12 cellular contexts compared by ENCODE assay signal in the genomic region with DNA sequence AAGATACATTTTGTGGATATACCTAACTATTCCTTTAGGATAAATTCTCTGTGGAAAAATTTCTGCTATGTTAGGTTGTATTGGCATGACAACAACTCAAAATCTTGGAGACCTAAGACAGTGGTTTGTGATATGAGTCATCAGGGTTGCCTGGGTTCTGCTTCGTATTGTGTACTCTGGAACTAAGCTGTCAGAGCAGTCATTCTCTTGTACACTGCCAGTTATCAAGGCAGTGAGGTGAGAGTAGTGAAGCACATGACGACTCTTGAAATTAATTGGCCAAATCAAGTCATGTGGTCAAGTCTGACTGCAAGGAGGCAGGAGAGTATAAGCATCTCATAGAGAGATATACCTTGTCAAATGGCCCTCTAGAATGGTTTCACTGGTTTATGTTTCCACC.
A peak's percentile ranks its signal among the peaks of the same experiment; 100 is the strongest.
DNase-seq lines count a peak whose midpoint lies in the region; ATAC-seq and TF ChIP-seq lines count a peak whose summit lies in the region.
"Had no signal": no experiment of that assay in that cellular context is flagged by ENCODE, and none has a peak within 500 bp of the region (broad histone marks: within the 10 kb centered on the region; RNA-seq: fewer than 3 reads in every experiment).

No MANE protein-coding gene starts in this region.

- H3K27ac ChIP-seq in hepatocyte: no peak overlapping the region
- H3K27ac ChIP-seq: vagina had no signal

- no peaks in the 10 kb centered on the region for H4K20me1 ChIP-seq in hepatocyte (ENCODE audit: insufficient read depth, poor library complexity, severe bottlenecking)

- H3K4me2 ChIP-seq in hepatocyte: no peak overlapping the region

- H3K79me2 ChIP-seq in hepatocyte: no peaks in the 10 kb centered on the region

- in situ Hi-C loops in GM13976 (cut with MboI; ENCODE audit: low sequenced_read_pairs, unreplicated experiment): no loop called here

- H3K27me3 ChIP-seq in hepatocyte: no peaks in the 10 kb centered on the region
- H3K27me3 ChIP-seq: vagina had no signal

- 44% methylated on average over 2 of the region's 2 CpGs for WGBS in hepatocyte (ENCODE audit: low lambda C conversion rate, missing lambda C conversion rate)

- no peaks in the 10 kb centered on the region for H3K4me1 ChIP-seq in hepatocyte (ENCODE audit: insufficient read depth)
- H3K4me1 ChIP-seq: vagina had no signal

- no peaks in the 10 kb centered on the region for H3K36me3 ChIP-seq in hepatocyte (replicated peaks; ENCODE audit: insufficient read depth, low read depth)
- H3K36me3 ChIP-seq: vagina had no signal

- TF ChIP-seq CTCF in HFF-Myc (IDR thresholded peaks at IDR 0.05; ENCODE audit: low read depth, low read length, missing control alignments): no peak
- no peak for TF ChIP-seq CTCF in hepatocyte (IDR thresholded peaks at IDR 0.05; ENCODE audit: poor library complexity)
- TF ChIP-seq CTCF in GM13976 (IDR thresholded peaks at IDR 0.05; ENCODE audit: borderline replicate concordance, control extremely low read depth, extremely low read depth, insufficient read depth, missing control alignments): no peak

- DNase-seq in HFF-Myc (ENCODE audit: extremely low read depth, low read depth) (peak; percentile 24), NCI-H69 (lab: John Stamatoyannopoulos, UW) (peak; percentile 73), hepatocyte (ENCODE audit: low spot score) (peak; percentile 69), iPS-NIHi7 (ENCODE audit: extremely low spot score) (no peak), germinal center (ENCODE audit: low spot score) (no peak), GM13976 (ENCODE audit: low spot score) (no peak), NCI-H774 (lab: John Stamatoyannopoulos, UW) (no peak)
- DNase-seq: activated CD4-positive, CD25-positive, alpha-beta regulatory T cell; NCI-H2081 had no signal

- H3K9me2 ChIP-seq in hepatocyte (replicated peaks; ENCODE audit: insufficient read depth): no peaks in the 10 kb centered on the region

- no peak overlapping the region for H2AFZ ChIP-seq in hepatocyte

- H3K4me3 ChIP-seq in HFF-Myc (replicated peaks; ENCODE audit: low read depth, low read length): no peak overlapping the region
- no peak overlapping the region for H3K4me3 ChIP-seq in hepatocyte
- H3K4me3 ChIP-seq: vagina had no signal

- H3K9me3 ChIP-seq in hepatocyte (ENCODE audit: low read depth): no peaks in the 10 kb centered on the region
- H3K9me3 ChIP-seq: vagina had no signal

- ATAC-seq in GM18502 (IDR thresholded peaks at IDR 0.05; ENCODE audit: poor library complexity, unreplicated experiment): peak; percentile 89
- ATAC-seq: left lobe of liver had no signal

Comparison
In these comparisons a context has a peak if more than half of its experiments do, and no peak if none do; other contexts are left out.
1. DNase-seq: peak in HFF-Myc (single experiment), NCI-H69 (single experiment) and hepatocyte (single experiment); none in iPS-NIHi7 (single experiment), germinal center (single experiment), GM13976 (single experiment) and NCI-H774 (single experiment).